Comparison of ENCODE assay signal across 13 cellular contexts in genomic region chr15:74094561-74094960, GRCh38. TPM values are rescaled to one million over a fixed set of nuclear protein-coding genes. Genes with fewer than 3 reads are reported as not detected.
"Had no signal": no experiment of that assay in that cellular context is flagged by ENCODE, and none has a peak within 500 bp of the region (broad histone marks: within the 10 kb centered on the region; RNA-seq: fewer than 3 reads in every experiment).

No MANE protein-coding gene starts in this region.

RNA-seq across cellular contexts. Expression of gene GOLGA6A, which starts 12.2 kb away (rescaled TPM):
- total RNA-seq: activated B cell treated with CpG ODN at 0.5 μM for 24 hours; activated CD4-positive, alpha-beta memory T cell treated with anti-CD3 and anti-CD28 coated beads for 36 hours; activated CD4-positive, alpha-beta memory T cell treated with anti-CD3 and anti-CD28 coated beads, Interleukin-2, amount 10 ng/mL, durations not matched to agents 7 days and 5 days; activated CD4-positive, alpha-beta T cell treated with anti-CD3 and anti-CD28 coated beads for 36 hours; activated CD4-positive, alpha-beta T cell treated with anti-CD3 and anti-CD28 coated beads, Interleukin-2, amount 10 ng/mL, durations not matched to agents 24 days and 14 days; activated CD4-positive, alpha-beta T cell treated with anti-CD3 and anti-CD28 coated beads, Interleukin-2, amount 10 ng/mL, durations not matched to agents 7 days and 5 days; activated CD8-positive, alpha-beta memory T cell treated with anti-CD3 and anti-CD28 coated beads for 36 hours; activated CD8-positive, alpha-beta memory T cell treated with anti-CD3 and anti-CD28 coated beads, Interleukin-2, amount 10 ng/mL, durations not matched to agents 7 days and 5 days; activated CD8-positive, alpha-beta T cell treated with anti-CD3 and anti-CD28 coated beads for 36 hours; activated CD8-positive, alpha-beta T cell treated with anti-CD3 and anti-CD28 coated beads, Interleukin-2, amount 10 ng/mL, durations not matched to agents 7 days and 5 days; T-helper 2 cell treated with Interferon-gamma antibody and Interleukin-4, amounts not matched to agents 100 ng/mL and 5 ng/mL, for 36 hours had no signal

RNA-seq across cellular contexts. Expression of gene ISLR2, which starts 35.8 kb away (rescaled TPM):
- total RNA-seq: activated B cell treated with CpG ODN at 0.5 μM for 24 hours; activated CD4-positive, alpha-beta memory T cell treated with anti-CD3 and anti-CD28 coated beads for 36 hours; activated CD4-positive, alpha-beta T cell treated with anti-CD3 and anti-CD28 coated beads, Interleukin-2, amount 10 ng/mL, durations not matched to agents 24 days and 14 days; activated CD4-positive, alpha-beta T cell treated with anti-CD3 and anti-CD28 coated beads, Interleukin-2, amount 10 ng/mL, durations not matched to agents 7 days and 5 days; activated CD8-positive, alpha-beta memory T cell treated with anti-CD3 and anti-CD28 coated beads for 36 hours; activated CD8-positive, alpha-beta T cell treated with anti-CD3 and anti-CD28 coated beads for 36 hours; activated CD8-positive, alpha-beta T cell treated with anti-CD3 and anti-CD28 coated beads, Interleukin-2, amount 10 ng/mL, durations not matched to agents 7 days and 5 days; T-helper 1 cell treated with Interleukin-12 subunit alpha and Interleukin-12 subunit beta and Interleukin-4 antibody, amounts not matched to agents 30 ng/mL and 1 ng/mL, for 36 hours; T-helper 17 cell; T-helper 2 cell treated with Interferon-gamma antibody and Interleukin-4, amounts not matched to agents 100 ng/mL and 5 ng/mL, for 36 hours had no signal
